40 cellular contexts compared by ENCODE assay signal in the genomic region with DNA sequence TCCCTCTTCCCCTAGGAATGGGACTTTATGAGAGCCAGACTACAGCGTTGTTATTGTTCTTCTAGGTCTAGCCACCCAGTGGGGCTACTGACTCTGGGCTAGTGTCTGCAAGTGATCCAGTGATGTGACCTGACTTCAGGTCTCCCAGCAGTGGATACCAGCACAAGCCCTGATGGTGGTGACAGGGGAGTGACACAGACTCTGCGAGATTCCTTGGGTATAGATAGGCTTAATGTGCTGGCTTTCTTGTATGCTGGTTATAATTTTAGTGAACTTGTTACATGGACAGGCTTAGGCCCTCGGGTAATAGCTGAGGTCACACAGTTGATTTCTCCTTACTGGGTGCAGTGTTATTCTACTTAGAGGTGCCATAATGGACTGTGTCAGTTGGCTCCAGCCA.
"Had no signal": no experiment of that assay in that cellular context is flagged by ENCODE, and none has a peak within 500 bp of the region (broad histone marks: within the 10 kb centered on the region; RNA-seq: fewer than 3 reads in every experiment).

No MANE protein-coding gene starts in this region.

- H3K36me3 ChIP-seq: adrenal gland, brain microvascular endothelial cell, breast epithelium, cardiac muscle cell had no signal

- FAIRE-seq: astrocyte, TTC549 had no signal

- H3K27me3 ChIP-seq: adrenal gland, body of pancreas, breast epithelium, cardiac muscle cell had no signal

- H3K27ac Mint-ChIP-seq: activated B cell treated with CpG ODN at 0.5 μM for 24 hours; activated CD4-positive, alpha-beta memory T cell treated with anti-CD3 and anti-CD28 coated beads for 36 hours; activated CD4-positive, alpha-beta T cell treated with anti-CD3 and anti-CD28 coated beads, Interleukin-2, amount 10 ng/mL, durations not matched to agents 24 days and 14 days; activated CD8-positive, alpha-beta T cell treated with anti-CD3 and anti-CD28 coated beads for 36 hours; activated naive CD4-positive, alpha-beta T cell treated with anti-CD3 and anti-CD28 coated beads for 36 hours; activated naive CD4-positive, alpha-beta T cell treated with anti-CD3 and anti-CD28 coated beads, Interleukin-2, amount 50 U/mL, for 72 hours; activated naive CD8-positive, alpha-beta T cell treated with anti-CD3 and anti-CD28 coated beads for 36 hours; activated T-cell treated with anti-CD3 and anti-CD28 coated beads, Interleukin-2, amount 50 U/mL, for 72 hours; activated T-helper 1 cell treated with anti-CD3 and anti-CD28 coated beads, Interleukin-12 subunit alpha, Interleukin-12 subunit beta, Interleukin-2, Interleukin-4 antibody, amounts not matched to agents 30 ng/mL and 10 ng/mL and 1 ng/mL, durations not matched to agents 14 hours and 24 hours and 36 hours; activated T-helper 17 cell treated with anti-CD3 and anti-CD28 coated beads, Interleukin-2, amount 50 U/mL, for 72 hours; T-helper 1 cell treated with Interleukin-12 subunit alpha and Interleukin-12 subunit beta and Interleukin-4 antibody, amounts not matched to agents 30 μg/mL and 1 μg/mL, for 36 hours; T-helper 2 cell treated with Interferon-gamma antibody and Interleukin-4, amounts not matched to agents 5 μg/mL and 100 μg/mL, for 36 hours had no signal

- H3K4me1 Mint-ChIP-seq: activated B cell treated with CpG ODN at 0.5 μM for 24 hours; activated CD4-positive, alpha-beta T cell treated with anti-CD3 and anti-CD28 coated beads, Interleukin-2, amount 10 ng/mL, durations not matched to agents 24 days and 14 days; activated naive CD8-positive, alpha-beta T cell treated with anti-CD3 and anti-CD28 coated beads for 36 hours; activated T-helper 17 cell treated with anti-CD3 and anti-CD28 coated beads, Interleukin-2, amount 50 U/mL, for 72 hours; central memory CD8-positive, alpha-beta T cell had no signal

- H3K4me3 ChIP-seq: adrenal gland, body of pancreas, breast epithelium, cardiac muscle cell had no signal

- H3K27ac ChIP-seq: adrenal gland, body of pancreas, brain microvascular endothelial cell, breast epithelium, cardiac muscle cell, VCaP had no signal

- H3K9me3 Mint-ChIP-seq: activated B cell treated with CpG ODN at 0.5 μM for 24 hours; activated CD4-positive, alpha-beta memory T cell treated with anti-CD3 and anti-CD28 coated beads for 36 hours; activated CD4-positive, alpha-beta T cell treated with anti-CD3 and anti-CD28 coated beads, Interleukin-2, amount 10 ng/mL, durations not matched to agents 24 days and 14 days; activated CD8-positive, alpha-beta T cell treated with anti-CD3 and anti-CD28 coated beads for 36 hours; activated naive CD4-positive, alpha-beta T cell treated with anti-CD3 and anti-CD28 coated beads for 36 hours; activated naive CD4-positive, alpha-beta T cell treated with anti-CD3 and anti-CD28 coated beads, Interleukin-2, amount 50 U/mL, for 72 hours; activated naive CD8-positive, alpha-beta T cell treated with anti-CD3 and anti-CD28 coated beads for 36 hours; activated T-cell treated with anti-CD3 and anti-CD28 coated beads, Interleukin-2, amount 50 U/mL, for 4 hours; activated T-cell treated with anti-CD3 and anti-CD28 coated beads, Interleukin-2, amount 50 U/mL, for 72 hours; activated T-helper 17 cell treated with anti-CD3 and anti-CD28 coated beads, Interleukin-2, amount 50 U/mL, for 72 hours; central memory CD8-positive, alpha-beta T cell; T-helper 1 cell treated with Interleukin-12 subunit alpha and Interleukin-12 subunit beta and Interleukin-4 antibody, amounts not matched to agents 30 μg/mL and 1 μg/mL, for 36 hours; T-helper 2 cell treated with Interferon-gamma antibody and Interleukin-4, amounts not matched to agents 5 μg/mL and 100 μg/mL, for 36 hours had no signal

- H3K4me3 Mint-ChIP-seq: activated B cell treated with CpG ODN at 0.5 μM for 24 hours; activated CD4-positive, alpha-beta memory T cell treated with anti-CD3 and anti-CD28 coated beads for 36 hours; activated CD4-positive, alpha-beta T cell treated with anti-CD3 and anti-CD28 coated beads, Interleukin-2, amount 10 ng/mL, durations not matched to agents 24 days and 14 days; activated CD8-positive, alpha-beta T cell treated with anti-CD3 and anti-CD28 coated beads for 36 hours; activated naive CD4-positive, alpha-beta T cell treated with anti-CD3 and anti-CD28 coated beads for 36 hours; activated naive CD8-positive, alpha-beta T cell treated with anti-CD3 and anti-CD28 coated beads for 36 hours; activated T-cell treated with anti-CD3 and anti-CD28 coated beads, Interleukin-2, amount 50 U/mL, for 4 hours; activated T-cell treated with anti-CD3 and anti-CD28 coated beads, Interleukin-2, amount 50 U/mL, for 72 hours; activated T-helper 1 cell treated with anti-CD3 and anti-CD28 coated beads, Interleukin-12 subunit alpha, Interleukin-12 subunit beta, Interleukin-2, Interleukin-4 antibody, amounts not matched to agents 30 ng/mL and 10 ng/mL and 1 ng/mL, durations not matched to agents 14 hours and 24 hours and 36 hours; activated T-helper 17 cell treated with anti-CD3 and anti-CD28 coated beads, Interleukin-2, amount 50 U/mL, for 72 hours; central memory CD8-positive, alpha-beta T cell; T-helper 1 cell treated with Interleukin-12 subunit alpha and Interleukin-12 subunit beta and Interleukin-4 antibody, amounts not matched to agents 30 μg/mL and 1 μg/mL, for 36 hours; T-helper 2 cell treated with Interferon-gamma antibody and Interleukin-4, amounts not matched to agents 5 μg/mL and 100 μg/mL, for 36 hours had no signal

- DNase-seq: activated B cell treated with CpG ODN at 0.5 μM for 24 hours; activated CD4-positive, alpha-beta memory T cell treated with anti-CD3 and anti-CD28 coated beads for 36 hours; activated CD4-positive, alpha-beta T cell treated with anti-CD3 and anti-CD28 coated beads for 4 hours; activated CD4-positive, alpha-beta T cell treated with anti-CD3 and anti-CD28 coated beads, Interleukin-2, amount 10 ng/mL, durations not matched to agents 24 days and 14 days; activated CD4-positive, alpha-beta T cell treated with anti-CD3 and anti-CD28 coated beads, Interleukin-2, amount 50 U/mL, for 1 hour; activated CD4-positive, alpha-beta T cell treated with anti-CD3 and anti-CD28 coated beads, Interleukin-2, amount 50 U/mL, for 4 hours; activated CD4-positive, CD25-positive, alpha-beta regulatory T cell treated with anti-CD3 and anti-CD28 coated beads, Interleukin-2, amount 50 U/mL, for 72 hours; activated CD8-positive, alpha-beta memory T cell treated with anti-CD3 and anti-CD28 coated beads, Interleukin-2, amount 50 U/mL, for 4 hours; activated CD8-positive, alpha-beta T cell treated with anti-CD3 and anti-CD28 coated beads for 36 hours; activated effector memory CD4-positive, alpha-beta T cell treated with anti-CD3 and anti-CD28 coated beads, Interleukin-2, amount 50 U/mL, for 16 hours; activated gamma-delta T cell treated with Interleukin-2 at 50 U/mL for 16 hours; activated naive CD4-positive, alpha-beta T cell; activated naive CD4-positive, alpha-beta T cell treated with anti-CD3 and anti-CD28 coated beads for 36 hours; activated naive CD4-positive, alpha-beta T cell treated with anti-CD3 and anti-CD28 coated beads, Interleukin-2, amount 50 U/mL, for 16 hours; activated naive CD8-positive, alpha-beta T cell treated with anti-CD3 and anti-CD28 coated beads for 36 hours; activated T-cell treated with anti-CD3 and anti-CD28 coated beads for 4 hours; activated T-cell treated with anti-CD3 and anti-CD28 coated beads, Interleukin-2, amount 50 U/mL, for 1 hour; activated T-cell treated with anti-CD3 and anti-CD28 coated beads, Interleukin-2, amount 50 U/mL, for 4 hours; activated T-cell treated with anti-CD3 and anti-CD28 coated beads, Interleukin-2, amount 50 U/mL, for 72 hours; adrenal gland; amniotic stem cell; aorta; body of pancreas; brain microvascular endothelial cell; caudate nucleus; cerebellar nuclear complex; T-helper 1 cell; T-helper 2 cell; T-helper 9 cell had no signal

- H3K4me1 ChIP-seq: adrenal gland, body of pancreas, breast epithelium had no signal

- H3K36me3 Mint-ChIP-seq: activated CD4-positive, alpha-beta memory T cell treated with anti-CD3 and anti-CD28 coated beads for 36 hours; activated naive CD4-positive, alpha-beta T cell treated with anti-CD3 and anti-CD28 coated beads, Interleukin-2, amount 50 U/mL, for 72 hours; activated naive CD8-positive, alpha-beta T cell treated with anti-CD3 and anti-CD28 coated beads for 36 hours had no signal

- H3K9me3 ChIP-seq: adrenal gland, body of pancreas, breast epithelium had no signal

- ATAC-seq: activated CD8-positive, alpha-beta T cell treated with anti-CD3 and anti-CD28 coated beads for 36 hours; activated naive CD4-positive, alpha-beta T cell treated with anti-CD3 and anti-CD28 coated beads, Interleukin-2, amount 50 U/mL, for 72 hours; activated T-cell treated with anti-CD3 and anti-CD28 coated beads, Interleukin-2, amount 50 U/mL, for 4 hours; activated T-cell treated with anti-CD3 and anti-CD28 coated beads, Interleukin-2, amount 50 U/mL, for 72 hours; activated T-helper 17 cell treated with anti-CD3 and anti-CD28 coated beads, Interleukin-2, amount 50 U/mL, for 72 hours; body of pancreas had no signal
